8 cellular contexts compared by ENCODE assay signal in the genomic region with DNA sequence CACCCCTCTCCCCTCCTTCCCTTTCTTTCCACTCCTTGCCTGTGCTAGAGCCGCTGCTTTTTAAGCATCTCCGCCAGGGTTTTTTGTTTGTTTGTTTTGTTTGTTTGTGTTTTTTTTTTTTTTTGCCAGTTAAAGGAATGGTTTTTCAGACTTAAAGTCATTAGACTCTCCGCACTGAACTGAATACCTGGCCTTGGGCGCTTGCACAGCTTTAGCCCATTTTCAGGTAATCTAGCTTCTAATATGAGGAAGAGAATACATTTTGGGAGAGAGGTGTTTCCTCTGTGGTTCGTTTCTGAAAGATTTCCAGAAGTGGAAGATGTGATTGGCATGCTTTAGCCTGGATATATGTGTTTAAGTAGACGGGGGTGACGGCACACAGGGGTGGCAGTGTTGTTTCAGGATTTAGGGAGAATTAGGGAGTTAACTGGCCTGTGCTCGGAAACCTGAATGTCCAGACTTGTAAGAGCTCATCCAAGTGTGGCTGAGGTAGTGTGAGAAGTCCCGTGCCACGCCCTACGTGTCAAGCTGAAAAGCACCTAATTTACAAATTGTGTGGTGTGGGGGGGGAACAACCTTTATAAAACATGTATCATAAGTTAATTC. TPM values are rescaled to one million over a fixed set of nuclear protein-coding genes. Genes with fewer than 3 reads are reported as not detected.
DNase-seq lines count a peak whose midpoint lies in the region; ATAC-seq and TF ChIP-seq lines count a peak whose summit lies in the region.

No MANE protein-coding gene starts in this region.

- H3K9ac ChIP-seq in DND-41 (ENCODE audit: low read depth, low read length) (peak overlapping the region; percentile 93), HUES6 (ENCODE audit: low read length) (peak overlapping the region; percentile 86)

- no peaks in the 10 kb centered on the region for H3K27me3 ChIP-seq in DND-41 (ENCODE audit: insufficient read depth, low read length, poor library complexity)
- H3K27me3 ChIP-seq in HUES6 (ENCODE audit: control insufficient read depth, insufficient read depth, low read length): no peaks in the 10 kb centered on the region
- H3K27me3 ChIP-seq in esophagus squamous epithelium: no peaks in the 10 kb centered on the region

- 0 to 1% methylated on average over 11 of the region's 11 CpGs for WGBS in esophagus squamous epithelium, 2 donors

- H3K4me1 ChIP-seq in DND-41 (ENCODE audit: insufficient read depth, low read length) (peaks cover 39% of the 10 kb centered on the region), HUES6 (ENCODE audit: control insufficient read depth, insufficient read depth, low read length) (peaks cover 35% of the 10 kb centered on the region), esophagus squamous epithelium (peaks cover 10 to 59% (median 11%) of the 10 kb centered on the region in 3 donors)

- H3K4me3 ChIP-seq in DND-41 (ENCODE audit: low read depth in 1 of 2, low read length in 2 of 2) (peak overlapping the region; percentile 70 to 84), HUES6 (ENCODE audit: low read depth, low read length) (peak overlapping the region; percentile 75), WI38 (ENCODE audit: low read depth, low read length) (peak overlapping the region; percentile 86), esophagus squamous epithelium (peak overlapping the region; percentile 82 to 98 (median 88))

- no peak for DNase-seq in DND-41
- no peak for DNase-seq in esophagus squamous epithelium (lab: John Stamatoyannopoulos, UW)
- DNase-seq in omental fat pad (ENCODE audit: low spot score): no peak
- no peak for DNase-seq in HPDE6-E6E7 (ENCODE audit: extremely low spot score)
- DNase-seq in NCI-H226: no peak
- no peak for DNase-seq in NCI-H1048 (lab: John Stamatoyannopoulos, UW)

- H3K36me3 ChIP-seq in DND-41 (ENCODE audit: insufficient read depth, low read length) (no peaks in the 10 kb centered on the region; the same call in 1 of the 2 replicates), HUES6 (ENCODE audit: control insufficient read depth, insufficient read depth, low read length) (peaks cover 4% of the 10 kb centered on the region; the same call in 1 of the 2 replicates), esophagus squamous epithelium (peaks cover 0 to 3% (median 0%) of the 10 kb centered on the region in 3 donors)

- TF ChIP-seq POLR2A in esophagus squamous epithelium (IDR thresholded peaks at IDR 0.05): no peak

- H3K4me2 ChIP-seq in DND-41 (ENCODE audit: insufficient read depth, low read length): peak overlapping the region; percentile 68

- H3K9me3 ChIP-seq in DND-41 (ENCODE audit: insufficient read depth, low read length, severe bottlenecking): no peaks in the 10 kb centered on the region
- no peaks in the 10 kb centered on the region for H3K9me3 ChIP-seq in HUES6 (ENCODE audit: control insufficient read depth, insufficient read depth, low read depth, low read length)
- H3K9me3 ChIP-seq in esophagus squamous epithelium: no peaks in the 10 kb centered on the region

- H2AFZ ChIP-seq in DND-41 (ENCODE audit: low read depth, low read length): peak overlapping the region; percentile 87

- H4K20me1 ChIP-seq in DND-41 (ENCODE audit: insufficient read depth, low read length): peaks cover 4% of the 10 kb centered on the region; the same call in 1 of the 2 replicates

- ATAC-seq in DND-41 (ENCODE audit: insufficient read depth, low read depth) (no peak; the same call in 2 of the 3 replicates), omental fat pad (ENCODE audit: low FRiP score) (peak; percentile 19)

- H3K27ac ChIP-seq in DND-41 (ENCODE audit: low read length) (peak overlapping the region; percentile 76), HUES6 (ENCODE audit: low read depth, low read length) (peak overlapping the region; percentile 95; the same call in 1 of the 2 replicates), esophagus squamous epithelium (peak overlapping the region; percentile 91 to 96 (median 93))

- peaks cover 61% of the 10 kb centered on the region for H3K79me2 ChIP-seq in DND-41 (ENCODE audit: insufficient read depth, low read length)

- intact Hi-C loops in esophagus squamous epithelium (cut with DNase I): no loop called here

- no peak for TF ChIP-seq CTCF in DND-41 (IDR thresholded peaks at IDR 0.05; ENCODE audit: borderline replicate concordance, extremely low read depth, low read length, poor library complexity, severe bottlenecking)
- no peak for TF ChIP-seq CTCF in WI38 (IDR thresholded peaks at IDR 0.05; ENCODE audit: low read depth, low read length)
- TF ChIP-seq CTCF in esophagus squamous epithelium (IDR thresholded peaks at IDR 0.05): peak in 1 of 6 experiments; percentile 6
- TF ChIP-seq CTCF in omental fat pad (IDR thresholded peaks at IDR 0.05): no peak

RNA-seq across cellular contexts. Expression of gene RALA, which starts 0.9 kb away (rescaled TPM):
- 10 to 100 TPM; 32.8 to 49.6 (median 39.9) TPM for total RNA-seq in esophagus squamous epithelium
- 10 to 100 TPM; 14.0 to 26.8 (median 17.9) TPM for total RNA-seq in omental fat pad

RNA-seq across cellular contexts. Expression of gene YAE1, which starts 58.1 kb away (rescaled TPM):
- total RNA-seq in esophagus squamous epithelium: 10 to 100 TPM in 3 of 4 donors, 1 to 10 TPM in 1; 3.6 to 23.1 (median 14.6) TPM
- 10 to 100 TPM; 11.8 to 18.8 (median 16.6) TPM for total RNA-seq in omental fat pad
